ENCODE assay signal across 16 cellular contexts in the genomic region with DNA sequence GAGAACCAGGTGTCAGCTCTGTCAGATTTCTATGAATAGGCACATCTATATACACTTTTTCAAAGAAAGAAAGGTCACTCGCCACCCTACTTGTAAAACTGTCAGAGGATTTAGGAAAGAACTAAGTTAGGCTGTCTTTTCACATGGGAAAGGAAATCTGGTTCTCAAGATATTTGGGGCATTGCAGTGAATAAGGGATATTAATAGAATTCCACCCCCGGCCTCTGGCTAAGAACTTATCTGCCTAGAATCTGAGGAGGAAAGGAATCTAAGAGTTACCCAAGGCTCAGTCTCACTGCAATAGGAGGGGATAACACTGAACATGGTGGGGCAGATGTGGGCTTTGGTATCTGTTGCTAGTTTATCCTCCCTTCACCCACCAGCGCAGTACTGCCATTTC.
A peak's percentile ranks its signal among the peaks of the same experiment; 100 is the strongest.
DNase-seq lines count a peak whose midpoint lies in the region; ATAC-seq and TF ChIP-seq lines count a peak whose summit lies in the region.
"Had no signal": no experiment of that assay in that cellular context is flagged by ENCODE, and none has a peak within 500 bp of the region (broad histone marks: within the 10 kb centered on the region; RNA-seq: fewer than 3 reads in every experiment).

No MANE protein-coding gene starts in this region.

- H3K27ac ChIP-seq in GM23338 (ENCODE audit: low read depth) (no peak overlapping the region), dorsolateral prefrontal cortex (peak overlapping the region in 43 of 59 donors; percentile 8 to 78 (median 54)), Peyer's patch (no peak overlapping the region), sigmoid colon (no peak overlapping the region)
- H3K27ac ChIP-seq: BLaER1 had no signal

- H3K27me3 Mint-ChIP-seq in GM23338 (ENCODE audit: insufficient read depth, low read depth, poor library complexity) = peaks cover 2% of the 10 kb centered on the region
- H3K27me3 Mint-ChIP-seq in activated naive CD8-positive, alpha-beta T cell treated with anti-CD3 and anti-CD28 coated beads for 36 hours = peaks cover 3% of the 10 kb centered on the region
- H3K27me3 Mint-ChIP-seq: CD4-positive, CD25-positive, alpha-beta regulatory T cell; CD8-positive, alpha-beta memory T cell had no signal

- H2AFZ ChIP-seq in GM23338 = no peak overlapping the region

- peaks cover 40% of the 10 kb centered on the region for H3K4me1 Mint-ChIP-seq in GM23338
- no peaks in the 10 kb centered on the region for H3K4me1 Mint-ChIP-seq in activated naive CD8-positive, alpha-beta T cell treated with anti-CD3 and anti-CD28 coated beads for 36 hours
- H3K4me1 Mint-ChIP-seq: CD14-positive monocyte; CD4-positive, CD25-positive, alpha-beta regulatory T cell; CD8-positive, alpha-beta memory T cell had no signal

- no peaks in the 10 kb centered on the region; the same call in 1 of the 2 replicates for H3K9me2 ChIP-seq in GM23338 (ENCODE audit: insufficient read depth)

- no peak overlapping the region for H3K4me3 Mint-ChIP-seq in GM23338
- no peak overlapping the region for H3K4me3 Mint-ChIP-seq in activated naive CD8-positive, alpha-beta T cell treated with anti-CD3 and anti-CD28 coated beads for 36 hours
- H3K4me3 Mint-ChIP-seq: CD14-positive monocyte; CD4-positive, alpha-beta memory T cell; CD4-positive, CD25-positive, alpha-beta regulatory T cell; CD8-positive, alpha-beta memory T cell had no signal

- H3F3A ChIP-seq in GM23338 (replicated peaks; ENCODE audit: low read depth) = no peaks in the 10 kb centered on the region

- H3K36me3 ChIP-seq in GM23338 (ENCODE audit: insufficient read depth) = 0 out of 2 replicates have a peak, but pooled peaks cover 5% of the 10 kb centered on the region
- H3K36me3 ChIP-seq in Peyer's patch = no peaks in the 10 kb centered on the region
- no peaks in the 10 kb centered on the region for H3K36me3 ChIP-seq in sigmoid colon
- H3K36me3 ChIP-seq: BE2C, BLaER1 had no signal

- H4K20me1 ChIP-seq in GM23338 (replicated peaks; ENCODE audit: insufficient read depth) = no peaks in the 10 kb centered on the region
- H4K20me1 ChIP-seq: BLaER1 had no signal

- no peaks in the 10 kb centered on the region for H3K27me3 ChIP-seq in GM23338 (ENCODE audit: insufficient read depth)
- no peaks in the 10 kb centered on the region for H3K27me3 ChIP-seq in dorsolateral prefrontal cortex
- H3K27me3 ChIP-seq in Peyer's patch = no peaks in the 10 kb centered on the region
- H3K27me3 ChIP-seq in sigmoid colon = no peaks in the 10 kb centered on the region
- H3K27me3 ChIP-seq: BE2C, BLaER1 had no signal

- H3K79me2 ChIP-seq in GM23338 (replicated peaks; ENCODE audit: insufficient read depth) = no peaks in the 10 kb centered on the region

- H3K4me1 ChIP-seq in GM23338 (ENCODE audit: insufficient read depth) = peaks cover 12% of the 10 kb centered on the region
- no peaks in the 10 kb centered on the region for H3K4me1 ChIP-seq in Peyer's patch
- H3K4me1 ChIP-seq in sigmoid colon = no peaks in the 10 kb centered on the region
- H3K4me1 ChIP-seq: BE2C, BLaER1 had no signal

- no peak for TF ChIP-seq POLR2A in Peyer's patch (IDR thresholded peaks at IDR 0.05)
- no peak for TF ChIP-seq POLR2A in sigmoid colon (IDR thresholded peaks at IDR 0.05)

- DNase-seq in GM23338 (ENCODE audit: low spot score) (no peak), dorsolateral prefrontal cortex (no peak), Peyer's patch (no peak), sigmoid colon (no peak)
- DNase-seq in activated naive CD8-positive, alpha-beta T cell treated with anti-CD3 and anti-CD28 coated beads for 36 hours = no peak
- DNase-seq: 8988T; CD8-positive, alpha-beta memory T cell; DMS 273 treated with DMSO at 0.1 percent for 48 hours; GDM1 had no signal

- TF ChIP-seq CTCF in GM23338 (conservative IDR thresholded peaks at IDR 0.05; ENCODE audit: low read depth in 2 of 2) (no peak), dorsolateral prefrontal cortex (IDR thresholded peaks at IDR 0.05 in 54 of 56, conservative IDR thresholded peaks at IDR 0.05 in 2 of 56; ENCODE audit: low read depth in 1 of 56, partially characterized antibody in 56 of 56) (no peak), Peyer's patch (IDR thresholded peaks at IDR 0.05) (no peak), sigmoid colon (IDR thresholded peaks at IDR 0.05) (no peak)

- intact Hi-C loops in dorsolateral prefrontal cortex (cut with DNase I) (loop anchor here in 1 of 2 donors (5.0 kb wide), 1 partner anchor 50 kb away; no protein-coding TSS in a partner anchor), sigmoid colon (cut with DNase I) (no loop called here)

- no peaks in the 10 kb centered on the region for H3K9me3 ChIP-seq in Peyer's patch
- no peaks in the 10 kb centered on the region for H3K9me3 ChIP-seq in sigmoid colon
- H3K9me3 ChIP-seq: BE2C, BLaER1 had no signal

- no peak overlapping the region for H3K4me2 ChIP-seq in GM23338
- H3K4me2 ChIP-seq: BLaER1 had no signal

- whole genome bisulfite sequencing in sigmoid colon, 2 donors = 75 to 91% methylated on average over 3 of the region's 3 CpGs

- TF ChIP-seq EP300 in sigmoid colon (IDR thresholded peaks at IDR 0.05) = no peak

- no peak overlapping the region for H3K27ac Mint-ChIP-seq in GM23338
- no peak overlapping the region for H3K27ac Mint-ChIP-seq in activated naive CD8-positive, alpha-beta T cell treated with anti-CD3 and anti-CD28 coated beads for 36 hours
- H3K27ac Mint-ChIP-seq: CD14-positive monocyte; CD4-positive, alpha-beta memory T cell; CD4-positive, CD25-positive, alpha-beta regulatory T cell; CD8-positive, alpha-beta memory T cell had no signal

- H3K4me3 ChIP-seq in GM23338 (no peak overlapping the region), dorsolateral prefrontal cortex (no peak overlapping the region), Peyer's patch (no peak overlapping the region), sigmoid colon (no peak overlapping the region)
- H3K4me3 ChIP-seq: BLaER1, GM12878 had no signal

- peaks cover 8% of the 10 kb centered on the region; the same call in 2 of the 3 replicates for H3K36me3 Mint-ChIP-seq in GM23338 (ENCODE audit: low read depth)
- H3K36me3 Mint-ChIP-seq in activated naive CD8-positive, alpha-beta T cell treated with anti-CD3 and anti-CD28 coated beads for 36 hours = no peaks in the 10 kb centered on the region
- H3K36me3 Mint-ChIP-seq: CD14-positive monocyte; CD4-positive, alpha-beta memory T cell; CD4-positive, CD25-positive, alpha-beta regulatory T cell; CD8-positive, alpha-beta memory T cell had no signal

- no peaks in the 10 kb centered on the region; the same call in 1 of the 3 replicates for H3K9me3 Mint-ChIP-seq in GM23338
- H3K9me3 Mint-ChIP-seq in activated naive CD8-positive, alpha-beta T cell treated with anti-CD3 and anti-CD28 coated beads for 36 hours = no peaks in the 10 kb centered on the region
- H3K9me3 Mint-ChIP-seq: CD14-positive monocyte had no signal

- peak; percentile 4 for ATAC-seq in GM18867 (IDR thresholded peaks at IDR 0.05; ENCODE audit: unreplicated experiment)
- peak; percentile 16; the same call in 2 of the 3 replicates for ATAC-seq in GM23338

TF ChIP-seq in GM23338, 12 proteins besides CTCF, POLR2A, EP300 and RAD21 (continues in another document):
- TF ChIP-seq NANOG (IDR thresholded peaks at IDR 0.05; ENCODE audit: borderline replicate concordance) = no peak
- TF ChIP-seq ETS1 (IDR thresholded peaks at IDR 0.05) = no peak
- no peak for TF ChIP-seq EZH2 (IDR thresholded peaks at IDR 0.05; ENCODE audit: low read depth, unreplicated experiment)
- TF ChIP-seq STAT1 (IDR thresholded peaks at IDR 0.05; ENCODE audit: unreplicated experiment) = no peak

Comparison
In these comparisons a context has a peak if more than half of its experiments do, and no peak if none do; other contexts are left out.
1. H3K27ac ChIP-seq: peak in dorsolateral prefrontal cortex (43 of 59); none in GM23338 (single experiment), Peyer's patch (0 of 4) and sigmoid colon (0 of 4).